In the genomic region with DNA sequence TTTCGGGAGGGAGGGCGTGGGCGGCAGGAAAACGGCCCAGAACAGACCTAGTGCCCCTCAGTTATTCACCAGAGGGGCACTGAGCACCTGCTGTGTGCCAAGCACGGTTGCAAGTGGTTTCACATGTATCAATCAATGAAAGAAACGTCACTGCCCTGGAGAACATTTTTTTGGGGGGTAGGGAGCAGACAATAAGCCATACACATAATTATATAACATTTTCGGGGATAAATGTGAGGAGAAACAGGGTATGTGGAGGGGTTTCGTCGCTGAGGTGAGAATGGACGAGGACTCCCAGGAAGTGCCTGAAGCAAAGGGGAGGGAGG, we compare ENCODE assay signal across 1 cellular context.
TF ChIP-seq lines count a peak whose summit lies in the region.

No MANE protein-coding gene starts in this region.

TF ChIP-seq in SK-N-SH, 30 proteins besides CTCF, POLR2A, EP300 and RAD21 (continued from another document):
- TF ChIP-seq, protein P1, sequence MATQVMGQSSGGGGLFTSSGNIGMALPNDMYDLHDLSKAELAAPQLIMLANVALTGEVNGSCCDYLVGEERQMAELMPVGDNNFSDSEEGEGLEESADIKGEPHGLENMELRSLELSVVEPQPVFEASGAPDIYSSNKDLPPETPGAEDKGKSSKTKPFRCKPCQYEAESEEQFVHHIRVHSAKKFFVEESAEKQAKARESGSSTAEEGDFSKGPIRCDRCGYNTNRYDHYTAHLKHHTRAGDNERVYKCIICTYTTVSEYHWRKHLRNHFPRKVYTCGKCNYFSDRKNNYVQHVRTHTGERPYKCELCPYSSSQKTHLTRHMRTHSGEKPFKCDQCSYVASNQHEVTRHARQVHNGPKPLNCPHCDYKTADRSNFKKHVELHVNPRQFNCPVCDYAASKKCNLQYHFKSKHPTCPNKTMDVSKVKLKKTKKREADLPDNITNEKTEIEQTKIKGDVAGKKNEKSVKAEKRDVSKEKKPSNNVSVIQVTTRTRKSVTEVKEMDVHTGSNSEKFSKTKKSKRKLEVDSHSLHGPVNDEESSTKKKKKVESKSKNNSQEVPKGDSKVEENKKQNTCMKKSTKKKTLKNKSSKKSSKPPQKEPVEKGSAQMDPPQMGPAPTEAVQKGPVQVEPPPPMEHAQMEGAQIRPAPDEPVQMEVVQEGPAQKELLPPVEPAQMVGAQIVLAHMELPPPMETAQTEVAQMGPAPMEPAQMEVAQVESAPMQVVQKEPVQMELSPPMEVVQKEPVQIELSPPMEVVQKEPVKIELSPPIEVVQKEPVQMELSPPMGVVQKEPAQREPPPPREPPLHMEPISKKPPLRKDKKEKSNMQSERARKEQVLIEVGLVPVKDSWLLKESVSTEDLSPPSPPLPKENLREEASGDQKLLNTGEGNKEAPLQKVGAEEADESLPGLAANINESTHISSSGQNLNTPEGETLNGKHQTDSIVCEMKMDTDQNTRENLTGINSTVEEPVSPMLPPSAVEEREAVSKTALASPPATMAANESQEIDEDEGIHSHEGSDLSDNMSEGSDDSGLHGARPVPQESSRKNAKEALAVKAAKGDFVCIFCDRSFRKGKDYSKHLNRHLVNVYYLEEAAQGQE (IDR thresholded peaks at IDR 0.05; ENCODE audit: low read depth, low read length), result no peak
- TF ChIP-seq TCF12 (IDR thresholded peaks at IDR 0.05), result no peak
- TF ChIP-seq, protein P2, sequence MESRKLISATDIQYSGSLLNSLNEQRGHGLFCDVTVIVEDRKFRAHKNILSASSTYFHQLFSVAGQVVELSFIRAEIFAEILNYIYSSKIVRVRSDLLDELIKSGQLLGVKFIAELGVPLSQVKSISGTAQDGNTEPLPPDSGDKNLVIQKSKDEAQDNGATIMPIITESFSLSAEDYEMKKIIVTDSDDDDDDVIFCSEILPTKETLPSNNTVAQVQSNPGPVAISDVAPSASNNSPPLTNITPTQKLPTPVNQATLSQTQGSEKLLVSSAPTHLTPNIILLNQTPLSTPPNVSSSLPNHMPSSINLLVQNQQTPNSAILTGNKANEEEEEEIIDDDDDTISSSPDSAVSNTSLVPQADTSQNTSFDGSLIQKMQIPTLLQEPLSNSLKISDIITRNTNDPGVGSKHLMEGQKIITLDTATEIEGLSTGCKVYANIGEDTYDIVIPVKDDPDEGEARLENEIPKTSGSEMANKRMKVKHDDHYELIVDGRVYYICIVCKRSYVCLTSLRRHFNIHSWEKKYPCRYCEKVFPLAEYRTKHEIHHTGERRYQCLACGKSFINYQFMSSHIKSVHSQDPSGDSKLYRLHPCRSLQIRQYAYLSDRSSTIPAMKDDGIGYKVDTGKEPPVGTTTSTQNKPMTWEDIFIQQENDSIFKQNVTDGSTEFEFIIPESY (IDR thresholded peaks at IDR 0.05; ENCODE audit: borderline replicate concordance, low read depth), result no peak
- TF ChIP-seq ELF1 (IDR thresholded peaks at IDR 0.05), result no peak
